ENCODE assay signal across 1 cellular context in genomic region chr12:109291531-109292341, GRCh38.
A peak's percentile ranks its signal among the peaks of the same experiment; 100 is the strongest.
TF ChIP-seq lines count a peak whose summit lies in the region.

No MANE protein-coding gene starts in this region.

TF ChIP-seq in WTC11, 78 proteins besides CTCF, POLR2A, EP300 and RAD21 (continued from another document):
- TF ChIP-seq ZNF532 (CRISPR knock-in tag; IDR thresholded peaks at IDR 0.05; ENCODE audit: borderline replicate concordance) (no peak), SMAD4 (CRISPR knock-in tag; IDR thresholded peaks at IDR 0.05) (no peak), USF1 (CRISPR knock-in tag; IDR thresholded peaks at IDR 0.05) (peak; percentile 89), ATF6 (CRISPR knock-in tag; IDR thresholded peaks at IDR 0.05) (no peak), E2F5 (CRISPR knock-in tag; IDR thresholded peaks at IDR 0.05) (no peak; the same call in 1 of the 2 replicates), HMGA2 (CRISPR knock-in tag; IDR thresholded peaks at IDR 0.05) (no peak), ZNF263 (CRISPR knock-in tag; IDR thresholded peaks at IDR 0.05; ENCODE audit: low read depth) (peak; percentile 94), SMAD3 (CRISPR knock-in tag; IDR thresholded peaks at IDR 0.05; ENCODE audit: borderline replicate concordance) (no peak), EMX1 (CRISPR knock-in tag; IDR thresholded peaks at IDR 0.05) (no peak), TP53 (CRISPR knock-in tag; IDR thresholded peaks at IDR 0.05) (no peak), USF2 (CRISPR knock-in tag; IDR thresholded peaks at IDR 0.05) (peak; percentile 90), CBFB (CRISPR knock-in tag; IDR thresholded peaks at IDR 0.05; ENCODE audit: low read depth) (no peak), FOXP4 (CRISPR knock-in tag; IDR thresholded peaks at IDR 0.05) (0 out of 2 replicates have a peak, but pooled peaks have one; percentile 16), NFYB (CRISPR knock-in tag; conservative IDR thresholded peaks at IDR 0.05; ENCODE audit: low read depth) (peak; percentile 38; the same call in 1 of the 2 replicates), ESRRA (CRISPR knock-in tag; IDR thresholded peaks at IDR 0.05; ENCODE audit: borderline replicate concordance) (no peak), NR1H2 (CRISPR knock-in tag; IDR thresholded peaks at IDR 0.05) (no peak), GRHL2 (CRISPR knock-in tag; IDR thresholded peaks at IDR 0.05; ENCODE audit: insufficient replicate concordance, severe bottlenecking) (no peak), GTF2I (CRISPR knock-in tag; conservative IDR thresholded peaks at IDR 0.05) (0 out of 2 replicates have a peak, but pooled peaks have one; percentile 32), TEAD1 (CRISPR knock-in tag; IDR thresholded peaks at IDR 0.05) (no peak), AR (CRISPR knock-in tag; IDR thresholded peaks at IDR 0.05) (no peak), ZNF423 (CRISPR knock-in tag; IDR thresholded peaks at IDR 0.05) (no peak)
